Comparison of ENCODE assay signal across 8 cellular contexts in genomic region chr20:3932277-3933073, GRCh38. TPM values are rescaled to one million over a fixed set of nuclear protein-coding genes. Genes with fewer than 3 reads are reported as not detected.
DNase-seq lines count a peak whose midpoint lies in the region; ATAC-seq, FAIRE-seq and TF ChIP-seq lines count a peak whose summit lies in the region.

No MANE protein-coding gene starts in this region.

- no peak overlapping the region for H2AFZ ChIP-seq in K562 (ENCODE audit: low read depth, low read length)

- intact Hi-C loops in K562 (cut with micrococcal nuclease) (loop anchor here (5.0 kb wide), 1 partner anchor 160 kb away; no protein-coding TSS in a partner anchor), lower lobe of right lung (cut with DNase I) (no loop called here), upper lobe of right lung (cut with DNase I) (no loop called here)

- H3K36me3 ChIP-seq in K562 (ENCODE audit: control insufficient read depth, insufficient read depth, low read length) (peaks cover 56% of the 10 kb centered on the region), lower lobe of right lung (peaks cover 5% of the 10 kb centered on the region), upper lobe of right lung (no peaks in the 10 kb centered on the region), endodermal cell (ENCODE audit: control insufficient read depth, insufficient read depth, low read length) (peaks cover 58% of the 10 kb centered on the region)

- TF ChIP-seq RAD21 in K562 (CRISPR knock-in tag; conservative IDR thresholded peaks at IDR 0.05 in 1 of 2, IDR thresholded peaks at IDR 0.05 in 1 of 2), result no peak

- no TSS peak for BruUV-seq in K562 (replicated peaks; lab: Mats Ljungman, UMichigan)

- no peaks in the 10 kb centered on the region for H3K27me3 Mint-ChIP-seq in activated naive CD4-positive, alpha-beta T cell treated with anti-CD3 and anti-CD28 coated beads, Interleukin-2, amount 50 U/mL, for 24 hours
- no peaks in the 10 kb centered on the region for H3K27me3 Mint-ChIP-seq in endodermal cell (ENCODE audit: insufficient read depth)

- 86% methylated on average over 10 of the region's 10 CpGs for WGBS in K562 (ENCODE audit: insufficient coverage, low coverage, missing lambda C conversion rate)
- WGBS in endodermal cell (ENCODE audit: insufficient coverage in 1 of 2, insufficient read length in 1 of 2), 2 experiments, result 94 to 100% methylated on average over 3 to 7 of the region's 10 CpGs

- no peak overlapping the region for H3K27ac ChIP-seq in K562 (ENCODE audit: extremely low read depth, low read depth, low read length)
- peak overlapping the region; percentile 72 for H3K27ac ChIP-seq in lower lobe of right lung
- peak overlapping the region; percentile 20 for H3K27ac ChIP-seq in upper lobe of right lung
- no peak overlapping the region for H3K27ac ChIP-seq in endodermal cell (ENCODE audit: low read depth, low read length)

- no peak overlapping the region for H3K4me2 ChIP-seq in K562 (ENCODE audit: insufficient read depth, low read length)

- POLR2A ChIA-PET in K562 (lab: Yijun Ruan, JAX), result interaction anchor here (0.6 to 0.9 kb wide), 2 partner anchors 10 to 135 kb away, joined by 3 read pairs; no protein-coding TSS in a partner anchor

- no peak for TF ChIP-seq CTCF in K562 (IDR thresholded peaks at IDR 0.05 in 2 of 3, conservative IDR thresholded peaks at IDR 0.05 in 1 of 3; ENCODE audit: insufficient read depth in 2 of 3, low read depth in 1 of 3, low read length in 3 of 3)
- no peak for TF ChIP-seq CTCF in lower lobe of right lung (IDR thresholded peaks at IDR 0.05)
- no peak for TF ChIP-seq CTCF in upper lobe of right lung (IDR thresholded peaks at IDR 0.05)
- no peak for TF ChIP-seq CTCF in GM13977 (IDR thresholded peaks at IDR 0.05; ENCODE audit: extremely low read depth, insufficient read depth, missing control alignments)
- TF ChIP-seq CTCF in endodermal cell (conservative IDR thresholded peaks at IDR 0.05), result no peak

- H3K9me3 Mint-ChIP-seq in activated naive CD4-positive, alpha-beta T cell treated with anti-CD3 and anti-CD28 coated beads, Interleukin-2, amount 50 U/mL, for 24 hours, result no peaks in the 10 kb centered on the region
- H3K9me3 Mint-ChIP-seq in endodermal cell, result no peaks in the 10 kb centered on the region

- 0 out of 2 replicates have a peak, but pooled peaks cover 7% of the 10 kb centered on the region for H4K20me1 ChIP-seq in K562 (replicated peaks; ENCODE audit: control insufficient read depth, insufficient read depth, low read length)

- H3K9me3 ChIP-seq in K562 (replicated peaks; ENCODE audit: control insufficient read depth, insufficient read depth, low read depth, low read length), result no peaks in the 10 kb centered on the region
- H3K9me3 ChIP-seq in lower lobe of right lung, result no peaks in the 10 kb centered on the region
- H3K9me3 ChIP-seq in upper lobe of right lung, result no peaks in the 10 kb centered on the region
- H3K9me3 ChIP-seq in endodermal cell (ENCODE audit: control insufficient read depth, low read length), result no peaks in the 10 kb centered on the region

- in situ Hi-C loops in K562 (cut with MboI), result no loop called here
- in situ Hi-C loops in GM13977 (cut with MboI; ENCODE audit: low pct_unique_long_range_greater_than_20kb, low sequenced_read_pairs, unreplicated experiment), result no loop called here

- H3K9ac ChIP-seq in K562 (ENCODE audit: insufficient read depth in 1 of 2, low read depth in 2 of 2, low read length in 2 of 2) (no peak overlapping the region), endodermal cell (ENCODE audit: extremely low read depth, low read length, poor library complexity, severe bottlenecking) (no peak overlapping the region)

- peak overlapping the region; percentile 37 for H3K27ac Mint-ChIP-seq in activated naive CD4-positive, alpha-beta T cell treated with anti-CD3 and anti-CD28 coated beads, Interleukin-2, amount 50 U/mL, for 24 hours
- H3K27ac Mint-ChIP-seq in endodermal cell, result no peak overlapping the region

- peaks cover 11 to 25% of the 10 kb centered on the region in 2 experiments; a peak in 3 of 5 replicates for H3K4me1 ChIP-seq in K562 (replicated peaks in 1 of 2; ENCODE audit: control insufficient read depth in 2 of 2, insufficient read depth in 2 of 2, low read length in 2 of 2)
- H3K4me1 ChIP-seq in lower lobe of right lung, result peaks cover 77% of the 10 kb centered on the region
- H3K4me1 ChIP-seq in upper lobe of right lung, result peaks cover 34% of the 10 kb centered on the region
- H3K4me1 ChIP-seq in endodermal cell (ENCODE audit: control insufficient read depth, insufficient read depth, low read length), result peaks cover 2% of the 10 kb centered on the region

- peaks cover 4% of the 10 kb centered on the region for H3K9me1 ChIP-seq in K562 (ENCODE audit: control insufficient read depth, insufficient read depth, low read length)

- H3K4me3 ChIP-seq in K562 (no peak overlapping the region), lower lobe of right lung (peak overlapping the region; percentile 47), upper lobe of right lung (peak overlapping the region; percentile 38), endodermal cell (ENCODE audit: low read length) (no peak overlapping the region)

- TF ChIP-seq POLR2A in K562 (conservative IDR thresholded peaks at IDR 0.05), result no peak

- CTCF ChIA-PET in K562 (lab: Yijun Ruan, JAX; ENCODE audit: low intra/inter-chr PET ratio), result no interaction called here

- no peaks in the 10 kb centered on the region; the same call in 2 of the 3 replicates for H3K79me2 ChIP-seq in K562 (ENCODE audit: control insufficient read depth, insufficient read depth, low read length)

- TF ChIP-seq EP300 in K562 (IDR thresholded peaks at IDR 0.05; ENCODE audit: low read length), result no peak

- peaks cover 36% of the 10 kb centered on the region for H3K4me1 Mint-ChIP-seq in activated naive CD4-positive, alpha-beta T cell treated with anti-CD3 and anti-CD28 coated beads, Interleukin-2, amount 50 U/mL, for 24 hours
- peaks cover under 1% of the 10 kb centered on the region for H3K4me1 Mint-ChIP-seq in endodermal cell

- ATAC-seq in K562 (no peak), lower lobe of right lung (peak in 1 of 2 donors; percentile 61), upper lobe of right lung (no peak)

- DNase-seq in activated naive CD4-positive, alpha-beta T cell treated with Interleukin-2 at 50 U/mL for 16 hours, result no peak
- no peak for DNase-seq in K562 (ENCODE audit: extremely low read depth in 1 of 4, low spot score in 3 of 4)
- DNase-seq in lower lobe of right lung, result no peak
- DNase-seq in upper lobe of right lung, result no peak
- no peak for DNase-seq in NK-92 treated with Interleukin-12 subunit alpha and Interleukin-12 subunit beta, amount 100 ng/mL, for 24 hours (lab: John Stamatoyannopoulos, UW)
- DNase-seq in GM13977 (ENCODE audit: low spot score), result no peak
- no peak for DNase-seq in endodermal cell

- no peak for FAIRE-seq in K562 (lab: Jason Lieb, UNC)

- peak overlapping the region; percentile 69 for H3K4me3 Mint-ChIP-seq in activated naive CD4-positive, alpha-beta T cell treated with anti-CD3 and anti-CD28 coated beads, Interleukin-2, amount 50 U/mL, for 24 hours
- H3K4me3 Mint-ChIP-seq in endodermal cell, result no peak overlapping the region

- H3K36me3 Mint-ChIP-seq in activated naive CD4-positive, alpha-beta T cell treated with anti-CD3 and anti-CD28 coated beads, Interleukin-2, amount 50 U/mL, for 24 hours, result peaks cover 9% of the 10 kb centered on the region
- peaks cover 26% of the 10 kb centered on the region for H3K36me3 Mint-ChIP-seq in endodermal cell (ENCODE audit: low read depth)

- no peaks in the 10 kb centered on the region for H3K27me3 ChIP-seq in K562 (ENCODE audit: control insufficient read depth in 2 of 2, insufficient read depth in 2 of 2, low read length in 2 of 2)
- H3K27me3 ChIP-seq in lower lobe of right lung (ENCODE audit: low read depth), result no peaks in the 10 kb centered on the region
- H3K27me3 ChIP-seq in upper lobe of right lung, result no peaks in the 10 kb centered on the region
- no peaks in the 10 kb centered on the region for H3K27me3 ChIP-seq in endodermal cell (ENCODE audit: control insufficient read depth, insufficient read depth, low read length, poor library complexity, severe bottlenecking)

TF ChIP-seq in K562, 482 proteins besides CTCF, POLR2A, EP300 and RAD21 (continues in another document):
- no peak for TF ChIP-seq SAFB (IDR thresholded peaks at IDR 0.05; ENCODE audit: borderline replicate concordance, low read depth, low read length)
- 0 out of 2 replicates have a peak, but pooled peaks have one; percentile 71 for TF ChIP-seq IRF2 (CRISPR knock-in tag; IDR thresholded peaks at IDR 0.05)
- TF ChIP-seq ATF2 (CRISPR knock-in tag; IDR thresholded peaks at IDR 0.05), result no peak

RNA-seq across cellular contexts. Expression of gene PANK2, which starts 43.3 kb away (rescaled TPM):
- 46.6 and 73.9 TPM in 2 replicates for total RNA-seq in K562 (2011; cell fraction: chromatin; rRNA removed; ENCODE audit: low replicate concordance)
- 27.2 and 30.0 TPM in 2 replicates for total RNA-seq in K562 (2011; cell fraction: nucleolus; rRNA removed)
- total RNA-seq in K562 (2011; cell fraction: nucleoplasm; rRNA removed), result 35.8 and 46.8 TPM in 2 replicates
- total RNA-seq in K562 (2014; rRNA removed) (28.0 and 31.3 TPM in 2 replicates), K562 (2014; rRNA removed; fragmentation: Illumina TruSeq; extraction: Trizol) (43.5 and 50.4 TPM in 2 replicates), K562 (2015; rRNA removed; fragmentation: Illumina TruSeq; extraction: Trizol) (31.6 and 36.1 TPM in 2 replicates), K562 (2021) (29.2 and 34.2 TPM in 2 replicates), lower lobe of right lung (39.1 TPM), upper lobe of right lung (37.6 TPM), endodermal cell (10 to 100 TPM; 57.6 to 66.5 TPM)
- polyA plus RNA-seq in K562 (2011; rRNA removed) (39.0 and 39.3 TPM in 2 replicates), K562 (2014; fragmentation: Illumina TruSeq; extraction: Trizol) (28.5 and 31.4 TPM in 2 replicates), K562 (2014; fragmentation: Nextera tagmentation; extraction: Ambion mirVana) (10 to 100 TPM; 14.9 to 16.3 TPM), K562 (2014; rRNA removed) (25.3 and 29.4 TPM in 2 replicates)
- 7.9 and 27.3 TPM in 2 replicates for polyA plus RNA-seq in K562 (2011; cell fraction: cytosol; rRNA removed)
- 15.7 and 35.1 TPM in 2 replicates for polyA plus RNA-seq in K562 (2011; cell fraction: nucleus; rRNA removed)
- polyA plus RNA-seq in K562 (2012), result 22.7 and 40.6 TPM in 2 replicates
- polyA minus RNA-seq in K562 (2011; rRNA and poly(A)+ RNA removed), result 49.1 and 76.6 TPM in 2 replicates
- polyA minus RNA-seq in K562 (2011; cell fraction: cytosol; rRNA and poly(A)+ RNA removed), result 11.5 and 22.7 TPM in 2 replicates
- 20.1 and 42.4 TPM in 2 replicates for polyA minus RNA-seq in K562 (2011; cell fraction: nucleus; rRNA and poly(A)+ RNA removed)
- 37.8 TPM for polyA plus RNA-seq in endodermal cell (2013, experiment 1 of 2)
- 35.1 TPM for polyA plus RNA-seq in endodermal cell (2013, experiment 2 of 2)

Comparison
In these comparisons a context has a peak if more than half of its experiments do, and no peak if none do; other contexts are left out.
1. H3K27ac ChIP-seq: peak in lower lobe of right lung (single experiment) and upper lobe of right lung (single experiment); none in K562 (single experiment) and endodermal cell (single experiment).
2. H3K4me3 ChIP-seq: peak in lower lobe of right lung (single experiment) and upper lobe of right lung (single experiment); none in K562 (single experiment) and endodermal cell (single experiment).